Comparison of ENCODE assay signal across 8 cellular contexts in the genomic region with DNA sequence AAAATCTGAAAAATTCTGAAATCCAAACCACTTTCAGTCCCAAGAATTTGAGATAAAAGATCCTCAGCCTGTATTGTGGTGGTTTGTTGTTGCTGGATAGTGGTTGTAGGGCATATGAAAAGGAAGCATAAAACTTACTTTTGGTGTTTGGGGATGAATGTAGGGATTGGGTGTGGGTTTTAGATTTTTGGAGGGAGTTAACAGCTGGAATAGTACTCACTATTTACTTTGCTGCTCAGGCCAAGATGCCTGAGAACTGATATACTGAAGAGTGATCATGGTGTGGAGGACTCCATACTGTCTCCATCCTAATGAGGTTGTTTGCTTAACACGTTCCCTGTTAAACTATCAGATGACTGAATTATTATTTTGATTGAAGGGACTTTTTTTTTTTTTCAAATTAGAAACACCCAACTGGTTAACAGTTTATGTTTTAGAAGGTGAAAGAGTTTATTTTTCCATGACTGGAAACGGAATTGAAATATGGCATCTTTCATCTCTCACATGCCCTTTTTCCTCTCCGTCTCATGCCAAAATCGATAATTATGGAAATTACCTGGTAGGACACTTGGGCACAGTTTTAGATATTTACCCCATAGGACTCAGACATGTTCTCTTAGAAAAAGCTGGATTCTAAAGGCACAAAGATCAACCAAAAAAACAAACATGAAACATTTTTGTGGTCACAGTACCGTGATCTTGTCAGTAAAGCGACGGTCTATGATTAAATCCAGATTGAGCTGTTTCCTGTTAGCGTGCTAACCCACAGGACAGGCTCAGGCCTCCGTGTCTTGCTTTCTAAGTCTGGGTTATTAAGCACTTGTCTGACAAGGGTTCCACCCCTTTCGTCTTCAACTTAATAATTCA. TPM values are rescaled to one million over a fixed set of nuclear protein-coding genes. Genes with fewer than 3 reads are reported as not detected.
A peak's percentile ranks its signal among the peaks of the same experiment; 100 is the strongest.
DNase-seq lines count a peak whose midpoint lies in the region; ATAC-seq, FAIRE-seq and TF ChIP-seq lines count a peak whose summit lies in the region.

No MANE protein-coding gene starts in this region.

- H3K27ac ChIP-seq in AG04450 (ENCODE audit: low read depth, low read length) (no peak overlapping the region), RWPE1 (no peak overlapping the region)

- H3K9me3 ChIP-seq in AG04450 (ENCODE audit: control insufficient read depth, insufficient read depth, low read length), result no peaks in the 10 kb centered on the region

- CTCF ChIA-PET in AG04450 (lab: Charles Lee), result interaction anchor here (1.0 to 1.3 kb wide), 3 partner anchors 11 to 186 kb away, joined by 3 to 4 read pairs (median 3); no protein-coding TSS in a partner anchor
- CTCF ChIA-PET in RWPE1 (lab: Yijun Ruan, JAX), result interaction anchor here (0.6 kb wide), 1 partner anchor 122 kb away, joined by 3 read pairs; no protein-coding TSS in a partner anchor

- DNase-seq in AG04450 (ENCODE audit: low read depth, low spot score), result peak; percentile 88
- peak; percentile 57 for DNase-seq in RCC 7860 (ENCODE audit: low spot score)
- peak; percentile 98 for DNase-seq in dedifferentiated amniotic fluid mesenchymal stem cell (ENCODE audit: extremely low spot score)
- DNase-seq in myocyte (ENCODE audit: low read depth), result peak; percentile 79
- DNase-seq in NCI-H2107 treated with DMSO at 0.1 percent for 48 hours (lab: John Stamatoyannopoulos, UW; ENCODE audit: unreplicated experiment), result no peak
- DNase-seq in RWPE1 (ENCODE audit: low spot score), result no peak

- peak overlapping the region; percentile 18 for H3K4me3 ChIP-seq in AG04450 (ENCODE audit: low read depth, low read length)

- FAIRE-seq in RCC 7860 (lab: Jason Lieb, UNC), result peak; percentile 82

- TF ChIP-seq CTCF in AG04450 (IDR thresholded peaks at IDR 0.05; ENCODE audit: low read depth, low read length) (no peak), RWPE1 (conservative IDR thresholded peaks at IDR 0.05; ENCODE audit: low read depth) (no peak)

- POLR2A ChIA-PET in AG04450 (lab: Yijun Ruan, JAX), result interaction anchor here (0.6 to 0.9 kb wide), 2 partner anchors 39 to 577 kb away, joined by 3 to 4 read pairs; no protein-coding TSS in a partner anchor
- POLR2A ChIA-PET in RWPE1 (lab: Yijun Ruan, JAX; ENCODE audit: low non-redundant PET), result no interaction called here

- ATAC-seq in GM18520 (IDR thresholded peaks at IDR 0.05; ENCODE audit: unreplicated experiment), result peak; percentile 56
- peak; percentile 83 for ATAC-seq in HG03025 (IDR thresholded peaks at IDR 0.05; ENCODE audit: low FRiP score, unreplicated experiment)

- H3K27me3 ChIP-seq in AG04450 (ENCODE audit: control insufficient read depth, insufficient read depth, low read length), result no peaks in the 10 kb centered on the region

RNA-seq across cellular contexts. Expression of a gene that starts 37.3 kb away (rescaled TPM):
- polyA plus RNA-seq in AG04450 (2011; rRNA removed), result 10.1 and 11.1 TPM in 2 replicates
- 9.9 and 10.9 TPM in 2 replicates for polyA minus RNA-seq in AG04450 (2011; rRNA and poly(A)+ RNA removed)
- 5.4 and 6.3 TPM in 2 replicates for total RNA-seq in myocyte
- polyA plus RNA-seq in myocyte (2012), result 6.1 TPM

Comparison
In these comparisons a context has a peak if more than half of its experiments do, and no peak if none do; other contexts are left out.
1. DNase-seq: peak in AG04450 (single experiment), RCC 7860 (single experiment), dedifferentiated amniotic fluid mesenchymal stem cell (single experiment) and myocyte (single experiment); none in NCI-H2107 treated with DMSO at 0.1 percent for 48 hours (single experiment) and RWPE1 (single experiment).